Comparison of ENCODE assay signal across 20 cellular contexts in the genomic region with DNA sequence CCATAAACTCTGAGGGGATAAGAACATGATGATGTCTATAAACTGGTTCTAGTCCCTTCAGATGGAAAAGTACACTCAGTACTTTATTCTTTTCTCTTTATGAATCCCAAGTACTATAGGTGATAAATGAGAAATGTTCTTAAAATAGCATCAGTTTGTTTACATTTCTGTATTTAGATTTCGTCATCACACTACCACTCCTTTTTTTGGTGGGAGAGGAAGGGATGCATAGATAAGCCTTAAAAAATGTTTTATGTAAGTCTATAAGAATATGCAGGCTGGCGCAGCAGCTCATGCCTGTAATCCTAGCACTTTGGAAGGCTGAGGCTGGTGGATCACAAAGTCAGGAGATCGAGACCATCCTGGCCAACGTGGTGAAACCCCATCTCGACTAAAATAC.
A peak's percentile ranks its signal among the peaks of the same experiment; 100 is the strongest.
DNase-seq lines count a peak whose midpoint lies in the region; ATAC-seq, FAIRE-seq and TF ChIP-seq lines count a peak whose summit lies in the region.
"Had no signal": no experiment of that assay in that cellular context is flagged by ENCODE, and none has a peak within 500 bp of the region (broad histone marks: within the 10 kb centered on the region; RNA-seq: fewer than 3 reads in every experiment).

No MANE protein-coding gene starts in this region.

- TF ChIP-seq POLR2A in endothelial cell of umbilical vein (IDR thresholded peaks at IDR 0.05; ENCODE audit: low read depth, low read length): no peak

- no peak overlapping the region for H3K4me2 ChIP-seq in endothelial cell of umbilical vein (ENCODE audit: insufficient read depth, low read length)
- H3K4me2 ChIP-seq in mesenchymal stem cell (ENCODE audit: low read length, poor library complexity, severe bottlenecking): no peak overlapping the region
- H3K4me2 ChIP-seq: BLaER1 had no signal

- no peak overlapping the region for H2BK120ac ChIP-seq in mesenchymal stem cell (ENCODE audit: low read depth, low read length)

- no peak overlapping the region for H4K91ac ChIP-seq in mesenchymal stem cell (ENCODE audit: low read length)

- H3K36me3 ChIP-seq in adipocyte (ENCODE audit: control insufficient read depth, insufficient read depth, low read length, severe bottlenecking) (peaks cover 84% of the 10 kb centered on the region), endothelial cell of umbilical vein (ENCODE audit: control insufficient read depth in 2 of 2, extremely low read depth in 1 of 2, insufficient read depth in 2 of 2, low read length in 2 of 2) (peaks cover 0 to 14% of the 10 kb centered on the region in 2 experiments), mesenchymal stem cell (ENCODE audit: control insufficient read depth in 1 of 2, insufficient read depth in 2 of 2, low read depth in 1 of 2, low read length in 2 of 2) (peaks cover 13 to 83% of the 10 kb centered on the region in 2 experiments)

- H3K4me1 ChIP-seq in adipocyte (ENCODE audit: control insufficient read depth, insufficient read depth, low read length) (no peaks in the 10 kb centered on the region), endothelial cell of umbilical vein (ENCODE audit: control insufficient read depth, extremely low read depth, insufficient read depth, low read length) (peaks cover 10% of the 10 kb centered on the region), mesenchymal stem cell (ENCODE audit: control insufficient read depth, insufficient read depth, low read depth, low read length) (no peaks in the 10 kb centered on the region)
- H3K4me1 ChIP-seq: Peyer's patch had no signal

- ATAC-seq in GM21423 (IDR thresholded peaks at IDR 0.05; ENCODE audit: unreplicated experiment) (no peak), HG02840 (IDR thresholded peaks at IDR 0.05; ENCODE audit: low FRiP score, unreplicated experiment) (no peak)
- ATAC-seq: HepG2, SK-N-SH treated with all-trans-retinoic acid at 6 μM for 48 hours had no signal

- no peaks in the 10 kb centered on the region for H3K79me1 ChIP-seq in mesenchymal stem cell (replicated peaks; ENCODE audit: low read length, poor library complexity, severe bottlenecking)

- no peaks in the 10 kb centered on the region for H3K27me3 ChIP-seq in adipocyte (replicated peaks; ENCODE audit: control insufficient read depth, insufficient read depth, low read length)
- H3K27me3 ChIP-seq in endothelial cell of umbilical vein (ENCODE audit: control insufficient read depth in 2 of 2, insufficient read depth in 2 of 2, low read length in 2 of 2): no peaks in the 10 kb centered on the region
- no peaks in the 10 kb centered on the region for H3K27me3 ChIP-seq in mesenchymal stem cell (ENCODE audit: control insufficient read depth in 1 of 2, insufficient read depth in 1 of 2, low read length in 2 of 2)
- H3K27me3 ChIP-seq: BLaER1, Peyer's patch had no signal

- no peak overlapping the region for H2BK12ac ChIP-seq in mesenchymal stem cell (ENCODE audit: low read length in 2 of 2)

- H3K23ac ChIP-seq in mesenchymal stem cell (ENCODE audit: low read length in 2 of 2): no peak overlapping the region

- H3K18ac ChIP-seq in mesenchymal stem cell (ENCODE audit: low read depth in 1 of 2, low read length in 2 of 2): no peak overlapping the region

- no peak overlapping the region for H3K14ac ChIP-seq in mesenchymal stem cell (ENCODE audit: low read length in 2 of 2)

- POLR2A ChIA-PET in endothelial cell of umbilical vein (lab: Charles Lee): no interaction called here

- H3K27ac ChIP-seq in endothelial cell of umbilical vein (ENCODE audit: insufficient read depth, low read depth, low read length): peak overlapping the region; percentile 12
- no peak overlapping the region for H3K27ac ChIP-seq in mesenchymal stem cell (ENCODE audit: low read length, poor library complexity, severe bottlenecking)
- H3K27ac ChIP-seq: BLaER1, HL-60, Peyer's patch had no signal

- no peak overlapping the region for H3K4me3 ChIP-seq in adipocyte (ENCODE audit: low read length)
- no peak overlapping the region for H3K4me3 ChIP-seq in endothelial cell of umbilical vein (replicated peaks in 1 of 3; ENCODE audit: insufficient read depth in 1 of 3, low read depth in 1 of 3, low read length in 3 of 3)
- no peak overlapping the region for H3K4me3 ChIP-seq in mesenchymal stem cell (ENCODE audit: insufficient read depth in 1 of 2, low read depth in 1 of 2, low read length in 2 of 2)
- H3K4me3 ChIP-seq: BLaER1, Peyer's patch had no signal

- H2AK5ac ChIP-seq in mesenchymal stem cell (ENCODE audit: low read length, severe bottlenecking): no peak overlapping the region

- no peak overlapping the region for H3K9ac ChIP-seq in adipocyte (ENCODE audit: low read length)
- no peak overlapping the region for H3K9ac ChIP-seq in endothelial cell of umbilical vein (replicated peaks; ENCODE audit: extremely low read depth, insufficient read depth, low read length)
- H3K9ac ChIP-seq in mesenchymal stem cell (ENCODE audit: low read length): no peak overlapping the region
- H3K9ac ChIP-seq: BLaER1 had no signal

- in situ Hi-C loops in ACHN (cut with HindIII; ENCODE audit: low pct_ligation_motif_present, low pct_unique_long_range_greater_than_20kb, low sequenced_read_pairs): no loop called here

- H3K9me3 ChIP-seq in adipocyte (ENCODE audit: control insufficient read depth, low read length) (no peaks in the 10 kb centered on the region), endothelial cell of umbilical vein (replicated peaks; ENCODE audit: control insufficient read depth, insufficient read depth, low read length) (no peaks in the 10 kb centered on the region), mesenchymal stem cell (ENCODE audit: control insufficient read depth, low read length) (no peaks in the 10 kb centered on the region)
- H3K9me3 ChIP-seq: Peyer's patch had no signal

- CTCF ChIA-PET in endothelial cell of umbilical vein (lab: Charles Lee): interaction anchor here (1.2 kb wide), 1 partner anchor 23 kb away, joined by 4 read pairs; no protein-coding TSS in a partner anchor

- no peak overlapping the region for H4K8ac ChIP-seq in mesenchymal stem cell (ENCODE audit: low read length)

- DNase-seq in EH (ENCODE audit: low read depth) (peak; percentile 26), adipocyte (ENCODE audit: low read depth) (peak; percentile 40), endothelial cell of umbilical vein (ENCODE audit: low read depth, low spot score) (no peak), mesenchymal stem cell (peak; percentile 41), ACHN (no peak)
- DNase-seq: CD4-positive, alpha-beta memory T cell; DMS79; KG1; NCI-H1092 treated with DMSO at 0.1 percent for 48 hours; NCI-H146; NCI-H2171 treated with DMSO at 0.1 percent for 48 hours; NCI-H524 treated with DMSO at 0.1 percent for 48 hours; NCI-H82; Peyer's patch had no signal

- dilution Hi-C loops in endothelial cell of umbilical vein (cut with MboI; ENCODE audit: extremely low pct_ligation_motif_present, low sequenced_read_pairs): no loop called here

- intact Hi-C loops in endothelial cell of umbilical vein (cut with micrococcal nuclease): no loop called here

- H3K4ac ChIP-seq in mesenchymal stem cell (ENCODE audit: low read depth in 1 of 2, low read length in 2 of 2): no peak overlapping the region

- FAIRE-seq in endothelial cell of umbilical vein (lab: Jason Lieb, UNC): no peak
- FAIRE-seq: HepG2 had no signal

- no peak overlapping the region for H2BK5ac ChIP-seq in mesenchymal stem cell (ENCODE audit: low read depth, low read length, poor library complexity, severe bottlenecking)

- no peaks in the 10 kb centered on the region for H4K20me1 ChIP-seq in endothelial cell of umbilical vein (replicated peaks; ENCODE audit: control insufficient read depth, extremely low read depth, insufficient read depth, low read length)
- H4K20me1 ChIP-seq: BLaER1 had no signal

- H2BK15ac ChIP-seq in mesenchymal stem cell (ENCODE audit: low read depth, poor library complexity, severe bottlenecking): no peak overlapping the region

- no TSS peak for BruUV-seq in endothelial cell of umbilical vein (replicated peaks; lab: Mats Ljungman, UMichigan)

- no peaks in the 10 kb centered on the region for H3K79me2 ChIP-seq in endothelial cell of umbilical vein (ENCODE audit: control insufficient read depth, insufficient read depth, low read length)

- no peak for TF ChIP-seq CTCF in endothelial cell of umbilical vein (IDR thresholded peaks at IDR 0.05; ENCODE audit: extremely low read depth in 1 of 2, insufficient read depth in 1 of 2, low read depth in 1 of 2, low read length in 2 of 2)

- no peak overlapping the region for H2AFZ ChIP-seq in endothelial cell of umbilical vein (ENCODE audit: low read depth, low read length)
- H2AFZ ChIP-seq in mesenchymal stem cell (ENCODE audit: low read depth, low read length): no peak overlapping the region

- 100% methylated on average over 4 of the region's 5 CpGs for WGBS in mesenchymal stem cell

- H3K9me1 ChIP-seq in endothelial cell of umbilical vein (replicated peaks; ENCODE audit: control insufficient read depth, extremely low read depth, insufficient read depth, low read length): no peaks in the 10 kb centered on the region

TF ChIP-seq in endothelial cell of umbilical vein, 7 proteins besides CTCF, POLR2A, EP300 and RAD21:
- TF ChIP-seq GATA2 (IDR thresholded peaks at IDR 0.05; ENCODE audit: insufficient read depth, insufficient read length, low read depth, low read length) (no peak), JUN (IDR thresholded peaks at IDR 0.05; ENCODE audit: borderline replicate concordance, insufficient read depth, insufficient read length, low read depth) (no peak), MYC (IDR thresholded peaks at IDR 0.05; ENCODE audit: low read depth, low read length) (no peak), POLR2AphosphoS5 (IDR thresholded peaks at IDR 0.05; ENCODE audit: insufficient read depth, low read depth, low read length) (no peak), FOS (IDR thresholded peaks at IDR 0.05; ENCODE audit: borderline replicate concordance, insufficient read depth, low read length) (no peak), EZH2 (IDR thresholded peaks at IDR 0.05; ENCODE audit: borderline replicate concordance, low read depth, low read length, severe bottlenecking) (no peak)
- TF ChIP-seq, protein P1, sequence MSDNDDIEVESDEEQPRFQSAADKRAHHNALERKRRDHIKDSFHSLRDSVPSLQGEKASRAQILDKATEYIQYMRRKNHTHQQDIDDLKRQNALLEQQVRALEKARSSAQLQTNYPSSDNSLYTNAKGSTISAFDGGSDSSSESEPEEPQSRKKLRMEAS (IDR thresholded peaks at IDR 0.05; ENCODE audit: insufficient read depth, insufficient read length): no peak

Comparison
In these comparisons a context has a peak if more than half of its experiments do, and no peak if none do; other contexts are left out.
1. DNase-seq: peak in EH (single experiment), adipocyte (single experiment) and mesenchymal stem cell (single experiment); none in endothelial cell of umbilical vein (single experiment) and ACHN (single experiment).